Comparison of ENCODE assay signal across 23 cellular contexts in genomic region chr9:101275671-101276250, GRCh38.
DNase-seq lines count a peak whose midpoint lies in the region; ATAC-seq and TF ChIP-seq lines count a peak whose summit lies in the region.
"Had no signal": no experiment of that assay in that cellular context is flagged by ENCODE, and none has a peak within 500 bp of the region (broad histone marks: within the 10 kb centered on the region; RNA-seq: fewer than 3 reads in every experiment).

No MANE protein-coding gene starts in this region.

- no peaks in the 10 kb centered on the region for H3K36me3 ChIP-seq in A673 (ENCODE audit: insufficient read depth, low read length, poor library complexity, severe bottlenecking)
- no peaks in the 10 kb centered on the region for H3K36me3 ChIP-seq in WERI-Rb-1
- H3K36me3 ChIP-seq in GM23338 (ENCODE audit: insufficient read depth) = no peaks in the 10 kb centered on the region
- H3K36me3 ChIP-seq: BE2C, Peyer's patch had no signal

- H3K27ac ChIP-seq in A673 (ENCODE audit: low read depth, low read length, poor library complexity, severe bottlenecking) (peak overlapping the region; percentile 66), WERI-Rb-1 (peak overlapping the region; percentile 64), GM23338 (ENCODE audit: low read depth) (no peak overlapping the region)
- H3K27ac ChIP-seq: Peyer's patch had no signal

- intact Hi-C loops in A673 (cut with micrococcal nuclease; ENCODE audit: unreplicated experiment) (no loop called here), head of caudate nucleus (cut with DNase I) (no loop called here)

- CTCF ChIA-PET in A673 (lab: Charles Lee) = no interaction called here

- H3K4me3 ChIP-seq in A673 (ENCODE audit: low read depth, low read length, poor library complexity, severe bottlenecking) (no peak overlapping the region), WERI-Rb-1 (ENCODE audit: low read depth, low read length) (peak overlapping the region; percentile 10; the same call in 1 of the 2 replicates), GM23338 (no peak overlapping the region)
- H3K4me3 ChIP-seq: GM12878, Peyer's patch had no signal

- no peaks in the 10 kb centered on the region for H3K9me2 ChIP-seq in GM23338 (ENCODE audit: insufficient read depth)

- no peak for TF ChIP-seq CTCF in A673 (conservative IDR thresholded peaks at IDR 0.05; ENCODE audit: low read depth, low read length)
- no peak for TF ChIP-seq CTCF in WERI-Rb-1 (IDR thresholded peaks at IDR 0.05; ENCODE audit: low read depth, low read length)
- no peak for TF ChIP-seq CTCF in GM23338 (conservative IDR thresholded peaks at IDR 0.05; ENCODE audit: low read depth in 2 of 2)

- peaks cover 39% of the 10 kb centered on the region for H3K4me1 ChIP-seq in A673 (ENCODE audit: insufficient read depth, low read length, poor library complexity, severe bottlenecking)
- H3K4me1 ChIP-seq in GM23338 (ENCODE audit: insufficient read depth) = peaks cover 16% of the 10 kb centered on the region
- H3K4me1 ChIP-seq: BE2C, Caco-2, Peyer's patch had no signal

- no peak overlapping the region for H2AFZ ChIP-seq in GM23338

- H3K4me3 Mint-ChIP-seq in GM23338 = no peak overlapping the region
- H3K4me3 Mint-ChIP-seq: CD4-positive, alpha-beta memory T cell had no signal

- H3K27ac Mint-ChIP-seq in GM23338 = no peak overlapping the region
- H3K27ac Mint-ChIP-seq: CD4-positive, alpha-beta memory T cell had no signal

- H3K9me3 Mint-ChIP-seq in GM23338 = no peaks in the 10 kb centered on the region

- H3K79me2 ChIP-seq in GM23338 (replicated peaks; ENCODE audit: insufficient read depth) = no peaks in the 10 kb centered on the region

- H3F3A ChIP-seq in GM23338 (replicated peaks; ENCODE audit: low read depth) = no peaks in the 10 kb centered on the region

- ATAC-seq in GM23338 = no peak
- ATAC-seq: GM12878 had no signal

- no peak overlapping the region for H3K4me2 ChIP-seq in GM23338

- H3K9me3 ChIP-seq in A673 (ENCODE audit: low read depth, low read length, poor library complexity, severe bottlenecking) = no peaks in the 10 kb centered on the region
- H3K9me3 ChIP-seq in WERI-Rb-1 (ENCODE audit: severe bottlenecking) = peaks cover 3% of the 10 kb centered on the region
- H3K9me3 ChIP-seq: BE2C, Caco-2, Peyer's patch had no signal

- DNase-seq in A673 (ENCODE audit: low spot score) (peak; percentile 43), WERI-Rb-1 (no peak), head of caudate nucleus (peak in 33 of 42 donors; percentile 13 to 66 (median 38)), putamen (ENCODE audit: low spot score) (peak; percentile 41), CD1c-positive myeloid dendritic cell (ENCODE audit: extremely low spot score) (no peak), DMS153 (lab: John Stamatoyannopoulos, UW) (no peak), GM23338 (ENCODE audit: low spot score) (no peak)
- DNase-seq: BE2C; Caco-2; CD4-positive, alpha-beta memory T cell; DMS 273 treated with DMSO at 0.1 percent for 48 hours; DND-41; GOT3; KBM-7; MM.1S; NCI-H1048; NCI-H1417 treated with DMSO at 0.1 percent for 48 hours; NCI-H187 treated with DMSO at 0.1 percent for 48 hours; NCI-H345; NCI-H524; NCI-H774; Peyer's patch had no signal

- no peaks in the 10 kb centered on the region for H3K36me3 Mint-ChIP-seq in GM23338 (ENCODE audit: low read depth)
- H3K36me3 Mint-ChIP-seq: CD4-positive, alpha-beta memory T cell had no signal

- H4K20me1 ChIP-seq in GM23338 (replicated peaks; ENCODE audit: insufficient read depth) = no peaks in the 10 kb centered on the region

- POLR2A ChIA-PET in A673 (lab: Charles Lee; ENCODE audit: low non-redundant PET) = no interaction called here

- H3K27me3 ChIP-seq in A673 (replicated peaks; ENCODE audit: insufficient read depth, low read depth, low read length, poor library complexity) = no peaks in the 10 kb centered on the region
- H3K27me3 ChIP-seq in WERI-Rb-1 (ENCODE audit: insufficient read depth, low read depth, severe bottlenecking) = no peaks in the 10 kb centered on the region
- H3K27me3 ChIP-seq in GM23338 (ENCODE audit: insufficient read depth) = no peaks in the 10 kb centered on the region
- H3K27me3 ChIP-seq: BE2C, Peyer's patch had no signal

- BruUV-seq in A673 (replicated peaks; lab: Mats Ljungman, UMichigan) = no TSS peak

- H3K4me1 Mint-ChIP-seq in GM23338 = peaks cover 13% of the 10 kb centered on the region; the same call in 2 of the 3 replicates
- H3K4me1 Mint-ChIP-seq: CD4-positive, alpha-beta memory T cell had no signal

- H3K27me3 Mint-ChIP-seq in GM23338 (ENCODE audit: insufficient read depth, low read depth, poor library complexity) = no peaks in the 10 kb centered on the region

TF ChIP-seq in GM23338, 12 proteins besides CTCF, POLR2A, EP300 and RAD21:
- TF ChIP-seq ZNF114 (CRISPR knock-in tag; IDR thresholded peaks at IDR 0.05) = no peak
- no peak for TF ChIP-seq CREB1 (CRISPR knock-in tag; IDR thresholded peaks at IDR 0.05; ENCODE audit: low read depth)
- no peak for TF ChIP-seq NANOG (IDR thresholded peaks at IDR 0.05; ENCODE audit: borderline replicate concordance)

Comparison
In these comparisons a context has a peak if more than half of its experiments do, and no peak if none do; other contexts are left out.
1. DNase-seq: peak in A673 (single experiment), head of caudate nucleus (33 of 42) and putamen (single experiment); none in WERI-Rb-1 (single experiment), CD1c-positive myeloid dendritic cell (single experiment), DMS153 (single experiment) and GM23338 (single experiment).